In genomic region chr17:50908860-50909764, GRCh38 we compare ENCODE assay signal across 9 cellular contexts. TPM values are rescaled to one million over a fixed set of nuclear protein-coding genes. Genes with fewer than 3 reads are reported as not detected.
DNase-seq lines count a peak whose midpoint lies in the region; ATAC-seq, FAIRE-seq and TF ChIP-seq lines count a peak whose summit lies in the region.
"Had no signal": no experiment of that assay in that cellular context is flagged by ENCODE, and none has a peak within 500 bp of the region (broad histone marks: within the 10 kb centered on the region; RNA-seq: fewer than 3 reads in every experiment).

No MANE protein-coding gene starts in this region.

- intact Hi-C loops in esophagus squamous epithelium (cut with DNase I), result no loop called here

- no peaks in the 10 kb centered on the region for H3K27me3 ChIP-seq in WERI-Rb-1 (ENCODE audit: insufficient read depth, low read depth, severe bottlenecking)
- no peaks in the 10 kb centered on the region for H3K27me3 ChIP-seq in esophagus squamous epithelium
- H3K27me3 ChIP-seq in small intestine (ENCODE audit: control insufficient read depth in 2 of 2, insufficient read depth in 2 of 2, low read length in 2 of 2), result no peaks in the 10 kb centered on the region

- no peak for FAIRE-seq in small intestine (lab: Jason Lieb, UNC)

- TF ChIP-seq POLR2A in esophagus squamous epithelium (IDR thresholded peaks at IDR 0.05), result no peak

- H3K4me1 ChIP-seq in esophagus squamous epithelium (peaks cover 25 to 66% (median 41%) of the 10 kb centered on the region in 3 donors), small intestine (ENCODE audit: control insufficient read depth in 2 of 2, insufficient read depth in 1 of 2, low read depth in 1 of 2, low read length in 1 of 2) (peaks cover 6 to 12% of the 10 kb centered on the region in 2 donors)
- H3K4me1 ChIP-seq: HAP-1 had no signal

- DNase-seq in DMS 273 (lab: John Stamatoyannopoulos, UW; ENCODE audit: unreplicated experiment) (peak; percentile 25), DMS 273 treated with DMSO at 0.1 percent for 48 hours (lab: John Stamatoyannopoulos, UW) (no peak), WERI-Rb-1 (peak; percentile 82), esophagus squamous epithelium (lab: John Stamatoyannopoulos, UW) (no peak), small intestine (peak; percentile 79), putamen (ENCODE audit: low spot score) (no peak)

- 45 to 48% methylated on average over 5 to 14 of the region's 16 CpGs for WGBS in esophagus squamous epithelium, 2 donors
- 36 to 58% (median 50%) methylated on average over 16 of the region's 16 CpGs for WGBS in small intestine, 3 donors

- ATAC-seq in GM18861 (IDR thresholded peaks at IDR 0.05; ENCODE audit: unreplicated experiment) (no peak), HG03565 (IDR thresholded peaks at IDR 0.05; ENCODE audit: unreplicated experiment) (no peak)

- H3K9me3 ChIP-seq in WERI-Rb-1 (ENCODE audit: severe bottlenecking), result no peaks in the 10 kb centered on the region
- no peaks in the 10 kb centered on the region for H3K9me3 ChIP-seq in esophagus squamous epithelium
- no peaks in the 10 kb centered on the region for H3K9me3 ChIP-seq in small intestine (ENCODE audit: control insufficient read depth, low read depth)
- H3K9me3 ChIP-seq: HAP-1 had no signal

- TF ChIP-seq CTCF in WERI-Rb-1 (IDR thresholded peaks at IDR 0.05; ENCODE audit: low read depth, low read length) (peak; percentile 31; the same call in 1 of the 2 replicates), esophagus squamous epithelium (IDR thresholded peaks at IDR 0.05) (peak in 3 of 6 experiments; percentile 21 to 36 (median 26))

- H3K36me3 ChIP-seq in WERI-Rb-1 (no peaks in the 10 kb centered on the region), esophagus squamous epithelium (no peaks in the 10 kb centered on the region), small intestine (ENCODE audit: control insufficient read depth in 2 of 2, insufficient read depth in 2 of 2, low read length in 2 of 2) (no peaks in the 10 kb centered on the region)
- H3K36me3 ChIP-seq: HAP-1 had no signal

- H3K27ac ChIP-seq in WERI-Rb-1, result peak overlapping the region; percentile 82
- peak overlapping the region; percentile 64 to 86 (median 78) for H3K27ac ChIP-seq in esophagus squamous epithelium
- H3K27ac ChIP-seq in small intestine (ENCODE audit: low read depth in 1 of 2, low read length in 1 of 2), result peak overlapping the region; percentile 64 to 75

- H3K4me3 ChIP-seq in WERI-Rb-1 (ENCODE audit: low read depth, low read length) (no peak overlapping the region), esophagus squamous epithelium (peak overlapping the region in 2 of 4 donors; percentile 9 to 11), small intestine (ENCODE audit: low read depth in 1 of 2, low read length in 2 of 2) (no peak overlapping the region)
- H3K4me3 ChIP-seq: HAP-1 had no signal

RNA-seq across cellular contexts. Expression of gene TOB1, which starts 43.0 kb away (rescaled TPM):
- total RNA-seq in esophagus squamous epithelium, result 10 to 100 TPM; 21.5 to 35.9 (median 31.1) TPM
- 10 to 100 TPM; 24.6 to 42.0 (median 34.4) TPM for polyA plus RNA-seq in small intestine

Comparison
In these comparisons a context has a peak if more than half of its experiments do, and no peak if none do; other contexts are left out.
1. DNase-seq: peak in DMS 273 (single experiment), WERI-Rb-1 (single experiment) and small intestine (single experiment); none in DMS 273 treated with DMSO at 0.1 percent for 48 hours (single experiment), esophagus squamous epithelium (single experiment) and putamen (single experiment).
2. Peak in every context shown above with its lines, with median percentiles within 50 percentile points of each other: H3K27ac ChIP-seq.